1 cellular context compared by ENCODE assay signal in genomic region chr10:69574571-69574978, GRCh38.
A peak's percentile ranks its signal among the peaks of the same experiment; 100 is the strongest.
TF ChIP-seq lines count a peak whose summit lies in the region.

No MANE protein-coding gene starts in this region.

TF ChIP-seq in H1, 55 proteins besides CTCF, POLR2A, EP300 and RAD21:
- TF ChIP-seq ZNF274 (IDR thresholded peaks at IDR 0.05; ENCODE audit: borderline replicate concordance, extremely low read depth, low read length): no peak
- no peak for TF ChIP-seq RFX5 (IDR thresholded peaks at IDR 0.05; ENCODE audit: borderline replicate concordance, low read depth, low read length)
- no peak for TF ChIP-seq RBBP5 (IDR thresholded peaks at IDR 0.05; ENCODE audit: borderline replicate concordance, low read depth, low read length)
- TF ChIP-seq E2F6 (IDR thresholded peaks at IDR 0.05): peak; percentile 53; the same call in 1 of the 2 replicates
- TF ChIP-seq CTBP2 (IDR thresholded peaks at IDR 0.05; ENCODE audit: borderline replicate concordance, insufficient read depth, insufficient read length, low read length): peak; percentile 43
- TF ChIP-seq HDAC2 (IDR thresholded peaks at IDR 0.05; ENCODE audit: borderline replicate concordance in 1 of 2, low read depth in 2 of 2, low read length in 2 of 2): no peak
- no peak for TF ChIP-seq ATF3 (IDR thresholded peaks at IDR 0.05; ENCODE audit: insufficient read depth, low read depth, low read length)
- TF ChIP-seq NRF1 (IDR thresholded peaks at IDR 0.05; ENCODE audit: low read depth, low read length): no peak
- no peak for TF ChIP-seq CREB1 (IDR thresholded peaks at IDR 0.05)
- TF ChIP-seq HDAC6 (IDR thresholded peaks at IDR 0.05; ENCODE audit: low read depth, low read length): no peak
- TF ChIP-seq SP2 (IDR thresholded peaks at IDR 0.05; ENCODE audit: low read length): no peak
- no peak for TF ChIP-seq CHD7 (IDR thresholded peaks at IDR 0.05; ENCODE audit: insufficient replicate concordance, low read length)
- TF ChIP-seq BRCA1 (IDR thresholded peaks at IDR 0.05; ENCODE audit: low read depth, low read length): no peak
- TF ChIP-seq POU5F1 (IDR thresholded peaks at IDR 0.05; ENCODE audit: low read depth, low read length): no peak
- no peak for TF ChIP-seq TAF1 (IDR thresholded peaks at IDR 0.05; ENCODE audit: low read depth, low read length)
- TF ChIP-seq SP4 (IDR thresholded peaks at IDR 0.05; ENCODE audit: low read length): no peak
- TF ChIP-seq CBX8 (IDR thresholded peaks at IDR 0.05; ENCODE audit: borderline replicate concordance, low read depth, low read length): no peak
- no peak for TF ChIP-seq BACH1 (IDR thresholded peaks at IDR 0.05; ENCODE audit: low read length)
- no peak for TF ChIP-seq NANOG (IDR thresholded peaks at IDR 0.05; ENCODE audit: insufficient read depth, low read depth, low read length, poor library complexity, severe bottlenecking)
- TF ChIP-seq SIRT6 (IDR thresholded peaks at IDR 0.05; ENCODE audit: low read length): no peak
- TF ChIP-seq TCF12 (IDR thresholded peaks at IDR 0.05; ENCODE audit: low read depth, low read length): no peak
- TF ChIP-seq CEBPB (IDR thresholded peaks at IDR 0.05; ENCODE audit: low read depth, low read length): no peak
- no peak for TF ChIP-seq CBX5 (IDR thresholded peaks at IDR 0.05; ENCODE audit: low read depth, low read length)
- TF ChIP-seq EZH2 (IDR thresholded peaks at IDR 0.05; ENCODE audit: low read depth, low read length, severe bottlenecking): no peak
- no peak for TF ChIP-seq ATF2 (IDR thresholded peaks at IDR 0.05; ENCODE audit: low read length)
- no peak for TF ChIP-seq MAFK (IDR thresholded peaks at IDR 0.05; ENCODE audit: low read depth, low read length)
- no peak for TF ChIP-seq SUZ12 (IDR thresholded peaks at IDR 0.05; ENCODE audit: low read length)
- no peak for TF ChIP-seq TEAD4 (IDR thresholded peaks at IDR 0.05; ENCODE audit: low read depth, low read length)
- peak; percentile 40 for TF ChIP-seq KDM4A (IDR thresholded peaks at IDR 0.05; ENCODE audit: low read depth, low read length, severe bottlenecking)
- TF ChIP-seq GTF2F1 (IDR thresholded peaks at IDR 0.05; ENCODE audit: borderline replicate concordance, low read depth, low read length): no peak
- no peak for TF ChIP-seq TAF7 (optimal IDR thresholded peaks at IDR 0.05; ENCODE audit: borderline replicate concordance, low read depth, low read length)
- TF ChIP-seq ASH2L (IDR thresholded peaks at IDR 0.05; ENCODE audit: low read length): peak; percentile 65
- no peak for TF ChIP-seq USF2 (IDR thresholded peaks at IDR 0.05; ENCODE audit: low read length)
- 0 out of 2 replicates have a peak, but pooled peaks have one; percentile 76 for TF ChIP-seq GABPA (IDR thresholded peaks at IDR 0.05; ENCODE audit: borderline replicate concordance, insufficient read depth, low read length)
- TF ChIP-seq MAX (IDR thresholded peaks at IDR 0.05): peak; percentile 19; the same call in 1 of the 2 replicates
- no peak for TF ChIP-seq KDM1A (IDR thresholded peaks at IDR 0.05; ENCODE audit: borderline replicate concordance, low read length)
- TF ChIP-seq BCL11A (IDR thresholded peaks at IDR 0.05; ENCODE audit: low read depth in 2 of 2, low read length in 2 of 2): no peak
- 0 out of 2 replicates have a peak, but pooled peaks have one; percentile 26 for TF ChIP-seq TBP (IDR thresholded peaks at IDR 0.05; ENCODE audit: low read depth, low read length)
- no peak for TF ChIP-seq FOSL1 (IDR thresholded peaks at IDR 0.05; ENCODE audit: insufficient read depth, low read depth, low read length)
- no peak for TF ChIP-seq PHF8 (conservative IDR thresholded peaks at IDR 0.05; ENCODE audit: low read depth, low read length)
- TF ChIP-seq RXRA (IDR thresholded peaks at IDR 0.05; ENCODE audit: insufficient read depth, low read depth, low read length): no peak
- no peak for TF ChIP-seq SAP30 (IDR thresholded peaks at IDR 0.05; ENCODE audit: insufficient read depth, insufficient replicate concordance, low read length)
- TF ChIP-seq YY1 (IDR thresholded peaks at IDR 0.05; ENCODE audit: low read depth, low read length): no peak
- 0 out of 2 replicates have a peak, but pooled peaks have one; percentile 17 for TF ChIP-seq SP1 (IDR thresholded peaks at IDR 0.05; ENCODE audit: low read depth, low read length)
- no peak for TF ChIP-seq SRF (IDR thresholded peaks at IDR 0.05; ENCODE audit: low read depth, low read length)
- TF ChIP-seq POLR2AphosphoS5 (IDR thresholded peaks at IDR 0.05; ENCODE audit: low read depth, low read length): no peak
TF ChIP-seq in H1: peak in this region for 8.
